In genomic region chr5:115169392-115170127, GRCh38 we compare ENCODE assay signal across 1 cellular context.
TF ChIP-seq lines count a peak whose summit lies in the region.

TSS of gene TRIM36 (minus strand) at chr5:115169908. CDS start at chr5:115169634, 274 bp downstream.

TF ChIP-seq in K562, 482 proteins besides CTCF, POLR2A, EP300 and RAD21 (continued from another document and continues in another):
- TF ChIP-seq ATF4 (CRISPR knock-in tag; IDR thresholded peaks at IDR 0.05) (no peak), SP2 (IDR thresholded peaks at IDR 0.05; ENCODE audit: extremely low read depth, low read depth, low read length, poor library complexity, severe bottlenecking) (no peak), SRF (CRISPR knock-in tag; IDR thresholded peaks at IDR 0.05) (no peak), GATAD2A (IDR thresholded peaks at IDR 0.05) (no peak), HINFP (tag; conservative IDR thresholded peaks at IDR 0.05; ENCODE audit: low read depth) (no peak), ZNF57 (CRISPR knock-in tag; IDR thresholded peaks at IDR 0.05) (no peak), ZNF146 (CRISPR knock-in tag; IDR thresholded peaks at IDR 0.05; ENCODE audit: unreplicated experiment) (no peak), ZNF316 (IDR thresholded peaks at IDR 0.05) (no peak), TRIM28 (IDR thresholded peaks at IDR 0.05) (no peak), ZNF354B (CRISPR knock-in tag; IDR thresholded peaks at IDR 0.05) (no peak), PHB (CRISPR knock-in tag; IDR thresholded peaks at IDR 0.05) (no peak), FOXP4 (CRISPR knock-in tag; IDR thresholded peaks at IDR 0.05; ENCODE audit: borderline replicate concordance) (no peak), HIVEP1 (CRISPR knock-in tag; IDR thresholded peaks at IDR 0.05) (no peak), ARID1B (IDR thresholded peaks at IDR 0.05) (peak; percentile 8; the same call in 1 of the 2 replicates), NFXL1 (CRISPR knock-in tag; IDR thresholded peaks at IDR 0.05) (no peak), PCBP2 (IDR thresholded peaks at IDR 0.05; ENCODE audit: low read depth, low read length, poor library complexity, severe bottlenecking) (no peak), TOE1 (IDR thresholded peaks at IDR 0.05; ENCODE audit: borderline replicate concordance) (0 out of 2 replicates have a peak, but pooled peaks have one; percentile 19), TOE1 (CRISPR knock-in tag; IDR thresholded peaks at IDR 0.05; ENCODE audit: borderline replicate concordance, low read depth) (no peak), JUND (IDR thresholded peaks at IDR 0.05; ENCODE audit: borderline replicate concordance, low read depth, low read length) (no peak), JUND (tag; IDR thresholded peaks at IDR 0.05; ENCODE audit: borderline replicate concordance, low read depth, low read length) (no peak), ZEB2 (IDR thresholded peaks at IDR 0.05) (no peak), MYNN (IDR thresholded peaks at IDR 0.05) (no peak; the same call in 1 of the 2 replicates), MYNN (CRISPR knock-in tag; IDR thresholded peaks at IDR 0.05) (no peak), ZNF263 (CRISPR knock-in tag; IDR thresholded peaks at IDR 0.05; ENCODE audit: borderline replicate concordance) (0 out of 2 replicates have a peak, but pooled peaks have one; percentile 34), ZFP30 (CRISPR knock-in tag; IDR thresholded peaks at IDR 0.05; ENCODE audit: borderline replicate concordance) (no peak), RNF2 (IDR thresholded peaks at IDR 0.05) (no peak), SRSF1 (IDR thresholded peaks at IDR 0.05; ENCODE audit: low read depth, low read length) (no peak), SPI1 (IDR thresholded peaks at IDR 0.05; ENCODE audit: borderline replicate concordance, low read depth, low read length) (peak; percentile 24; the same call in 1 of the 2 replicates), HMBOX1 (IDR thresholded peaks at IDR 0.05) (no peak), SNAPC5 (CRISPR knock-in tag; IDR thresholded peaks at IDR 0.05) (no peak), RBM14 (IDR thresholded peaks at IDR 0.05; ENCODE audit: borderline replicate concordance, insufficient read depth, low read depth, low read length) (no peak), ZNF696 (CRISPR knock-in tag; conservative IDR thresholded peaks at IDR 0.05) (no peak), NR0B1 (IDR thresholded peaks at IDR 0.05; ENCODE audit: partially characterized antibody) (no peak), ILK (tag; IDR thresholded peaks at IDR 0.05; ENCODE audit: borderline replicate concordance, low read depth) (no peak), ERF (CRISPR knock-in tag; IDR thresholded peaks at IDR 0.05) (no peak), KAT7 (CRISPR knock-in tag; IDR thresholded peaks at IDR 0.05; ENCODE audit: borderline replicate concordance) (no peak), CXXC5 (CRISPR knock-in tag; IDR thresholded peaks at IDR 0.05) (peak; percentile 78), NR2C1 (IDR thresholded peaks at IDR 0.05) (no peak), NR2C1 (tag; IDR thresholded peaks at IDR 0.05) (no peak), ZKSCAN3 (CRISPR knock-in tag; IDR thresholded peaks at IDR 0.05) (no peak), RBFOX2 (IDR thresholded peaks at IDR 0.05; ENCODE audit: low read depth, low read length) (peak; percentile 75), MAFG (tag; conservative IDR thresholded peaks at IDR 0.05) (no peak), SAFB (IDR thresholded peaks at IDR 0.05; ENCODE audit: borderline replicate concordance, low read depth, low read length) (no peak), NR3C1 (CRISPR knock-in tag; IDR thresholded peaks at IDR 0.05) (peak; percentile 72; the same call in 1 of the 2 replicates), HDAC6 (IDR thresholded peaks at IDR 0.05; ENCODE audit: low read depth, low read length) (no peak), CCAR2 (IDR thresholded peaks at IDR 0.05; ENCODE audit: low read depth, low read length) (no peak), TBL1XR1 (IDR thresholded peaks at IDR 0.05; ENCODE audit: low read length in 2 of 2) (no peak), ZNF408 (CRISPR knock-in tag; IDR thresholded peaks at IDR 0.05; ENCODE audit: low read depth) (no peak), ZNF436 (CRISPR knock-in tag; IDR thresholded peaks at IDR 0.05) (no peak), MCM2 (IDR thresholded peaks at IDR 0.05; ENCODE audit: low read depth) (no peak), NONO (IDR thresholded peaks at IDR 0.05; ENCODE audit: low read depth in 2 of 2, low read length in 1 of 2) (no peak), ZNF444 (CRISPR knock-in tag; IDR thresholded peaks at IDR 0.05) (no peak), FOXA1 (IDR thresholded peaks at IDR 0.05; ENCODE audit: borderline replicate concordance) (no peak)
- TF ChIP-seq, protein P1, sequence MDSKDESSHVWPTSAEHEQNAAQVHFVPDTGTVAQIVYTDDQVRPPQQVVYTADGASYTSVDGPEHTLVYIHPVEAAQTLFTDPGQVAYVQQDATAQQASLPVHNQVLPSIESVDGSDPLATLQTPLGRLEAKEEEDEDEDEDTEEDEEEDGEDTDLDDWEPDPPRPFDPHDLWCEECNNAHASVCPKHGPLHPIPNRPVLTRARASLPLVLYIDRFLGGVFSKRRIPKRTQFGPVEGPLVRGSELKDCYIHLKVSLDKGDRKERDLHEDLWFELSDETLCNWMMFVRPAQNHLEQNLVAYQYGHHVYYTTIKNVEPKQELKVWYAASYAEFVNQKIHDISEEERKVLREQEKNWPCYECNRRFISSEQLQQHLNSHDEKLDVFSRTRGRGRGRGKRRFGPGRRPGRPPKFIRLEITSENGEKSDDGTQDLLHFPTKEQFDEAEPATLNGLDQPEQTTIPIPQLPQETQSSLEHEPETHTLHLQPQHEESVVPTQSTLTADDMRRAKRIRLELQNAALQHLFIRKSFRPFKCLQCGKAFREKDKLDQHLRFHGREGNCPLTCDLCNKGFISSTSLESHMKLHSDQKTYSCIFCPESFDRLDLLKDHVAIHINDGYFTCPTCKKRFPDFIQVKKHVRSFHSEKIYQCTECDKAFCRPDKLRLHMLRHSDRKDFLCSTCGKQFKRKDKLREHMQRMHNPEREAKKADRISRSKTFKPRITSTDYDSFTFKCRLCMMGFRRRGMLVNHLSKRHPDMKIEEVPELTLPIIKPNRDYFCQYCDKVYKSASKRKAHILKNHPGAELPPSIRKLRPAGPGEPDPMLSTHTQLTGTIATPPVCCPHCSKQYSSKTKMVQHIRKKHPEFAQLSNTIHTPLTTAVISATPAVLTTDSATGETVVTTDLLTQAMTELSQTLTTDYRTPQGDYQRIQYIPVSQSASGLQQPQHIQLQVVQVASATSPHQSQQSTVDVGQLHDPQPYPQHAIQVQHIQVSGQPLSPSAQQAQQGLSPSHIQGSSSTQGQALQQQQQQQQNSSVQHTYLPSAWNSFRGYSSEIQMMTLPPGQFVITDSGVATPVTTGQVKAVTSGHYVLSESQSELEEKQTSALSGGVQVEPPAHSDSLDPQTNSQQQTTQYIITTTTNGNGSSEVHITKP (IDR thresholded peaks at IDR 0.05; ENCODE audit: partially characterized antibody) = peak; percentile 34
- TF ChIP-seq, protein P2, sequence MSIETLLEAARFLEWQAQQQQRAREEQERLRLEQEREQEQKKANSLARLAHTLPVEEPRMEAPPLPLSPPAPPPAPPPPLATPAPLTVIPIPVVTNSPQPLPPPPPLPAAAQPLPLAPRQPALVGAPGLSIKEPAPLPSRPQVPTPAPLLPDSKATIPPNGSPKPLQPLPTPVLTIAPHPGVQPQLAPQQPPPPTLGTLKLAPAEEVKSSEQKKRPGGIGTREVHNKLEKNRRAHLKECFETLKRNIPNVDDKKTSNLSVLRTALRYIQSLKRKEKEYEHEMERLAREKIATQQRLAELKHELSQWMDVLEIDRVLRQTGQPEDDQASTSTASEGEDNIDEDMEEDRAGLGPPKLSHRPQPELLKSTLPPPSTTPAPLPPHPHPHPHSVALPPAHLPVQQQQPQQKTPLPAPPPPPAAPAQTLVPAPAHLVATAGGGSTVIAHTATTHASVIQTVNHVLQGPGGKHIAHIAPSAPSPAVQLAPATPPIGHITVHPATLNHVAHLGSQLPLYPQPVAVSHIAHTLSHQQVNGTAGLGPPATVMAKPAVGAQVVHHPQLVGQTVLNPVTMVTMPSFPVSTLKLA (conservative IDR thresholded peaks at IDR 0.05) = 0 out of 4 replicates have a peak, but pooled peaks of 1 of the 2 experiments have one; percentile 59
- TF ChIP-seq, protein P3, sequence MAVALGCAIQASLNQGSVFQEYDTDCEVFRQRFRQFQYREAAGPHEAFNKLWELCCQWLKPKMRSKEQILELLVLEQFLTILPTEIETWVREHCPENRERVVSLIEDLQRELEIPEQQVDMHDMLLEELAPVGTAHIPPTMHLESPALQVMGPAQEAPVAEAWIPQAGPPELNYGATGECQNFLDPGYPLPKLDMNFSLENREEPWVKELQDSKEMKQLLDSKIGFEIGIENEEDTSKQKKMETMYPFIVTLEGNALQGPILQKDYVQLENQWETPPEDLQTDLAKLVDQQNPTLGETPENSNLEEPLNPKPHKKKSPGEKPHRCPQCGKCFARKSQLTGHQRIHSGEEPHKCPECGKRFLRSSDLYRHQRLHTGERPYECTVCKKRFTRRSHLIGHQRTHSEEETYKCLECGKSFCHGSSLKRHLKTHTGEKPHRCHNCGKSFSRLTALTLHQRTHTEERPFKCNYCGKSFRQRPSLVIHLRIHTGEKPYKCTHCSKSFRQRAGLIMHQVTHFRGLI (CRISPR knock-in tag; IDR thresholded peaks at IDR 0.05) = no peak
- TF ChIP-seq, protein P4, sequence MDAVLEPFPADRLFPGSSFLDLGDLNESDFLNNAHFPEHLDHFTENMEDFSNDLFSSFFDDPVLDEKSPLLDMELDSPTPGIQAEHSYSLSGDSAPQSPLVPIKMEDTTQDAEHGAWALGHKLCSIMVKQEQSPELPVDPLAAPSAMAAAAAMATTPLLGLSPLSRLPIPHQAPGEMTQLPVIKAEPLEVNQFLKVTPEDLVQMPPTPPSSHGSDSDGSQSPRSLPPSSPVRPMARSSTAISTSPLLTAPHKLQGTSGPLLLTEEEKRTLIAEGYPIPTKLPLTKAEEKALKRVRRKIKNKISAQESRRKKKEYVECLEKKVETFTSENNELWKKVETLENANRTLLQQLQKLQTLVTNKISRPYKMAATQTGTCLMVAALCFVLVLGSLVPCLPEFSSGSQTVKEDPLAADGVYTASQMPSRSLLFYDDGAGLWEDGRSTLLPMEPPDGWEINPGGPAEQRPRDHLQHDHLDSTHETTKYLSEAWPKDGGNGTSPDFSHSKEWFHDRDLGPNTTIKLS (IDR thresholded peaks at IDR 0.05; ENCODE audit: borderline replicate concordance, low read depth) = peak; percentile 36; the same call in 1 of the 2 replicates
- TF ChIP-seq, protein P5, sequence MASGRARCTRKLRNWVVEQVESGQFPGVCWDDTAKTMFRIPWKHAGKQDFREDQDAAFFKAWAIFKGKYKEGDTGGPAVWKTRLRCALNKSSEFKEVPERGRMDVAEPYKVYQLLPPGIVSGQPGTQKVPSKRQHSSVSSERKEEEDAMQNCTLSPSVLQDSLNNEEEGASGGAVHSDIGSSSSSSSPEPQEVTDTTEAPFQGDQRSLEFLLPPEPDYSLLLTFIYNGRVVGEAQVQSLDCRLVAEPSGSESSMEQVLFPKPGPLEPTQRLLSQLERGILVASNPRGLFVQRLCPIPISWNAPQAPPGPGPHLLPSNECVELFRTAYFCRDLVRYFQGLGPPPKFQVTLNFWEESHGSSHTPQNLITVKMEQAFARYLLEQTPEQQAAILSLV (tag; IDR thresholded peaks at IDR 0.05) = no peak
